8 cellular contexts compared by ENCODE assay signal in the genomic region with DNA sequence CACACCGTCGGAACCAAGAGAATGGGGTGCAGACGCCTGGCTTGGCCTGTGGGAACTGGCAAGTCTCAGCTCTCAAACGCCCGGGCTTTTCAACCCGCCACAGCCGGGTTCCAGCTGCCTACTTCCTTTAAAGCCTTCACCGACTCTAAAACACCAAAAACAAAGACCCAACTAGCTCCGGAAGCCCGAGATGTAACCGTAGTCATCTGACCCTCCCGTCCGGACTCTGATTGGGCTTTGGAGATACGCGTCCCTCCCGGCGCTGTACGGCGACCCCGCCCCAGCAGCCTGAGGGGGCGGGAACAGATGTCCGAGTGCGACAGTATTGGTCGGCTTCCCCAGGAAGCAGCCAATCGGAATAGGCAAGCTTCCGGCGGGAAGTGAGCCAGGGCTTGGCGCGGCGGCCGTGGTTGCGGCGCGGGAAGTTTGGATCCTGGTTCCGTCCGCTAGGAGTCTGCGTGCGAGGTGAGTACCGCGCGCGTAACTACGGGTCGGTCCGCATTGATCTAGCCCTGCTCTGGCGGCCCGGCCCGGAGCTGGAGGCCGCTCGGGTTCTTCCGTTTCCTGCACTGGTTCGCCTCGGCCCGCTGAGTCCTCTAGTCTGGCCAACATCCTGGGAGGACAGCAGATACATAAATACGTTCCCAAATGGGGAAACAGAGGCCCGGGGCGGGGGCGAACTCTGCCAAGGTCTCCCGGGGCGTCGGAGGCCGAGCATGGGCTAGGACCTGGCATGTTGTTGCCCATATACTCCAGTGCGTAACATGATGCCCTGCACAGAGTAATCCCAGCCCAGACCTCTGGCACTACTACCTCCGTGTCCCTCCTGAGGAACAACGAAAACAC. TPM values are rescaled to one million over a fixed set of nuclear protein-coding genes. Genes with fewer than 3 reads are reported as not detected.
A peak's percentile ranks its signal among the peaks of the same experiment; 100 is the strongest.
DNase-seq lines count a peak whose midpoint lies in the region; ATAC-seq and TF ChIP-seq lines count a peak whose summit lies in the region.

A gene (plus strand): TSS at position 371 of the 846 bp plus-strand sequence. CDS start 30,047 bp downstream, outside the sequence.

- peak within 1 kb of the TSS; percentile 96 for H3K27ac Mint-ChIP-seq in CD4-positive, alpha-beta T cell

- H3K4me1 ChIP-seq in liver (ENCODE audit: control insufficient read depth in 4 of 4, insufficient read depth in 4 of 4, low read length in 3 of 4): peaks cover 5 to 12% (median 8%) of the 10 kb centered on the region in 4 donors

- H3K27me3 Mint-ChIP-seq in CD4-positive, alpha-beta T cell: no peaks in the 10 kb centered on the region

- H3K4me1 Mint-ChIP-seq in CD4-positive, alpha-beta T cell (ENCODE audit: low read depth): peaks cover 29% of the 10 kb centered on the region

- peak within 1 kb of the TSS; percentile 50 to 95 (median 81) for H3K4me3 ChIP-seq in dorsolateral prefrontal cortex
- peak within 1 kb of the TSS; percentile 63 to 93 (median 81) for H3K4me3 ChIP-seq in liver (ENCODE audit: low read depth in 1 of 3, low read length in 3 of 3)

- H3K27me3 ChIP-seq in CD4-positive, alpha-beta T cell (ENCODE audit: control insufficient read depth, insufficient read depth, low read length): no peaks in the 10 kb centered on the region
- H3K27me3 ChIP-seq in dorsolateral prefrontal cortex: no peaks in the 10 kb centered on the region
- no peaks in the 10 kb centered on the region for H3K27me3 ChIP-seq in liver (ENCODE audit: control insufficient read depth in 4 of 4, insufficient read depth in 4 of 4, low read length in 3 of 4)

- ATAC-seq in CD4-positive, alpha-beta T cell (ENCODE audit: poor library complexity): peak; percentile 99
- ATAC-seq in GM19397 (IDR thresholded peaks at IDR 0.05; ENCODE audit: unreplicated experiment) (peak; percentile 99), HG03571 (IDR thresholded peaks at IDR 0.05; ENCODE audit: unreplicated experiment) (peak; percentile 99)

- TF ChIP-seq CTCF in CD4-positive, alpha-beta T cell (IDR thresholded peaks at IDR 0.05): peak; percentile 27
- TF ChIP-seq CTCF in dorsolateral prefrontal cortex (IDR thresholded peaks at IDR 0.05 in 54 of 56, conservative IDR thresholded peaks at IDR 0.05 in 2 of 56; ENCODE audit: low read depth in 1 of 56, partially characterized antibody in 56 of 56): peak in 51 of 56 donors; percentile 19 to 69 (median 53)
- TF ChIP-seq CTCF in liver (IDR thresholded peaks at IDR 0.05; ENCODE audit: low read depth, low read length, missing input control): peak; percentile 41

- POLR2A ChIA-PET in CD4-positive, alpha-beta T cell (lab: Charles Lee): interaction anchor here (0.5 to 2.4 kb wide), 26 partner anchors 11 to 716 kb away, joined by 3 to 16 read pairs (median 4); a partner anchor contains a TSS

- intact Hi-C loops in CD4-positive, alpha-beta T cell (cut with DNase I, micrococcal nuclease): loop anchor here (1.0 to 10.0 kb wide), 6 partner anchors 52 to 612 kb away; a partner anchor contains a TSS
- intact Hi-C loops in dorsolateral prefrontal cortex (cut with DNase I): loop anchor here (5.0 to 10.0 kb wide), 4 partner anchors 155 to 218 kb away; a partner anchor contains a TSS

- CTCF ChIA-PET in CD4-positive, alpha-beta T cell (lab: Charles Lee): interaction anchor here (0.7 to 1.8 kb wide), 7 partner anchors 69 to 398 kb away, joined by 3 to 8 read pairs (median 3); a partner anchor contains a TSS

- peaks cover 0 to 2% (median 0%) of the 10 kb centered on the region in 4 donors for H3K36me3 ChIP-seq in liver (ENCODE audit: control insufficient read depth in 4 of 4, insufficient read depth in 3 of 4, low read depth in 1 of 4, low read length in 3 of 4)

- H3K9me3 ChIP-seq in CD4-positive, alpha-beta T cell (ENCODE audit: control insufficient read depth, low read length): no peaks in the 10 kb centered on the region
- H3K9me3 ChIP-seq in liver (ENCODE audit: control insufficient read depth in 4 of 4, low read length in 3 of 4): no peaks in the 10 kb centered on the region

- peak within 1 kb of the TSS; percentile 31 to 66 for H3K9ac ChIP-seq in liver (ENCODE audit: low read depth in 1 of 2, low read length in 2 of 2)

- peak; percentile 88 to 96 (median 92) for DNase-seq in CD4-positive, alpha-beta T cell
- DNase-seq in NCI-H82 (lab: John Stamatoyannopoulos, UW): peak; percentile 99
- DNase-seq in activated CD4-positive, alpha-beta T cell treated with anti-CD3 and anti-CD28 coated beads, Interleukin-2, amount 50 U/mL, for 48 hours: peak; percentile 92 to 95
- DNase-seq in dorsolateral prefrontal cortex: peak; percentile 90 to 97 (median 97)
- peak; percentile 95 for DNase-seq in stimulated activated CD4-positive, alpha-beta T cell treated with anti-CD3 and anti-CD28 coated beads, Interleukin-4, amount 100 ng/mL, for 24 hours

- TF ChIP-seq RAD21 in liver (IDR thresholded peaks at IDR 0.05): peak; percentile 46 to 64

- peak within 1 kb of the TSS; percentile 99 for H3K4me3 Mint-ChIP-seq in CD4-positive, alpha-beta T cell

- peaks cover 8% of the 10 kb centered on the region for H3K36me3 Mint-ChIP-seq in CD4-positive, alpha-beta T cell (ENCODE audit: low read depth)

- peak within 1 kb of the TSS; percentile 82 for H3K27ac ChIP-seq in CD4-positive, alpha-beta T cell (ENCODE audit: low read depth, low read length)
- H3K27ac ChIP-seq in dorsolateral prefrontal cortex (peak within 1 kb of the TSS; percentile 40 to 96 (median 91)), liver (ENCODE audit: low read depth in 1 of 2, low read length in 2 of 2) (peak within 1 kb of the TSS; percentile 53 to 69)

- no peaks in the 10 kb centered on the region for H3K9me3 Mint-ChIP-seq in CD4-positive, alpha-beta T cell

- under 1% methylated on average over 65 of the region's 65 CpGs for WGBS in liver

TF ChIP-seq in liver, 16 proteins besides CTCF, POLR2A, EP300 and RAD21 (continues in another document):
- TF ChIP-seq, protein P1, sequence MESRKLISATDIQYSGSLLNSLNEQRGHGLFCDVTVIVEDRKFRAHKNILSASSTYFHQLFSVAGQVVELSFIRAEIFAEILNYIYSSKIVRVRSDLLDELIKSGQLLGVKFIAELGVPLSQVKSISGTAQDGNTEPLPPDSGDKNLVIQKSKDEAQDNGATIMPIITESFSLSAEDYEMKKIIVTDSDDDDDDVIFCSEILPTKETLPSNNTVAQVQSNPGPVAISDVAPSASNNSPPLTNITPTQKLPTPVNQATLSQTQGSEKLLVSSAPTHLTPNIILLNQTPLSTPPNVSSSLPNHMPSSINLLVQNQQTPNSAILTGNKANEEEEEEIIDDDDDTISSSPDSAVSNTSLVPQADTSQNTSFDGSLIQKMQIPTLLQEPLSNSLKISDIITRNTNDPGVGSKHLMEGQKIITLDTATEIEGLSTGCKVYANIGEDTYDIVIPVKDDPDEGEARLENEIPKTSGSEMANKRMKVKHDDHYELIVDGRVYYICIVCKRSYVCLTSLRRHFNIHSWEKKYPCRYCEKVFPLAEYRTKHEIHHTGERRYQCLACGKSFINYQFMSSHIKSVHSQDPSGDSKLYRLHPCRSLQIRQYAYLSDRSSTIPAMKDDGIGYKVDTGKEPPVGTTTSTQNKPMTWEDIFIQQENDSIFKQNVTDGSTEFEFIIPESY (IDR thresholded peaks at IDR 0.05): no peak
- TF ChIP-seq JUND (IDR thresholded peaks at IDR 0.05): no peak
- peak; percentile 51 to 63 for TF ChIP-seq EGR1 (IDR thresholded peaks at IDR 0.05; ENCODE audit: low read depth in 2 of 2)
- TF ChIP-seq SP1 (IDR thresholded peaks at IDR 0.05): peak; percentile 86
- TF ChIP-seq, protein P2, sequence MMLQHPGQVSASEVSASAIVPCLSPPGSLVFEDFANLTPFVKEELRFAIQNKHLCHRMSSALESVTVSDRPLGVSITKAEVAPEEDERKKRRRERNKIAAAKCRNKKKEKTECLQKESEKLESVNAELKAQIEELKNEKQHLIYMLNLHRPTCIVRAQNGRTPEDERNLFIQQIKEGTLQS (IDR thresholded peaks at IDR 0.05): no peak
- peak in 1 of 2 donors; percentile 8 for TF ChIP-seq HNF4A (conservative IDR thresholded peaks at IDR 0.05)
- peak; percentile 61 for TF ChIP-seq YY1 (IDR thresholded peaks at IDR 0.05)
- TF ChIP-seq, protein P3, sequence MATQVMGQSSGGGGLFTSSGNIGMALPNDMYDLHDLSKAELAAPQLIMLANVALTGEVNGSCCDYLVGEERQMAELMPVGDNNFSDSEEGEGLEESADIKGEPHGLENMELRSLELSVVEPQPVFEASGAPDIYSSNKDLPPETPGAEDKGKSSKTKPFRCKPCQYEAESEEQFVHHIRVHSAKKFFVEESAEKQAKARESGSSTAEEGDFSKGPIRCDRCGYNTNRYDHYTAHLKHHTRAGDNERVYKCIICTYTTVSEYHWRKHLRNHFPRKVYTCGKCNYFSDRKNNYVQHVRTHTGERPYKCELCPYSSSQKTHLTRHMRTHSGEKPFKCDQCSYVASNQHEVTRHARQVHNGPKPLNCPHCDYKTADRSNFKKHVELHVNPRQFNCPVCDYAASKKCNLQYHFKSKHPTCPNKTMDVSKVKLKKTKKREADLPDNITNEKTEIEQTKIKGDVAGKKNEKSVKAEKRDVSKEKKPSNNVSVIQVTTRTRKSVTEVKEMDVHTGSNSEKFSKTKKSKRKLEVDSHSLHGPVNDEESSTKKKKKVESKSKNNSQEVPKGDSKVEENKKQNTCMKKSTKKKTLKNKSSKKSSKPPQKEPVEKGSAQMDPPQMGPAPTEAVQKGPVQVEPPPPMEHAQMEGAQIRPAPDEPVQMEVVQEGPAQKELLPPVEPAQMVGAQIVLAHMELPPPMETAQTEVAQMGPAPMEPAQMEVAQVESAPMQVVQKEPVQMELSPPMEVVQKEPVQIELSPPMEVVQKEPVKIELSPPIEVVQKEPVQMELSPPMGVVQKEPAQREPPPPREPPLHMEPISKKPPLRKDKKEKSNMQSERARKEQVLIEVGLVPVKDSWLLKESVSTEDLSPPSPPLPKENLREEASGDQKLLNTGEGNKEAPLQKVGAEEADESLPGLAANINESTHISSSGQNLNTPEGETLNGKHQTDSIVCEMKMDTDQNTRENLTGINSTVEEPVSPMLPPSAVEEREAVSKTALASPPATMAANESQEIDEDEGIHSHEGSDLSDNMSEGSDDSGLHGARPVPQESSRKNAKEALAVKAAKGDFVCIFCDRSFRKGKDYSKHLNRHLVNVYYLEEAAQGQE (IDR thresholded peaks at IDR 0.05): peak; percentile 52
- no peak for TF ChIP-seq NR2F2 (IDR thresholded peaks at IDR 0.05)
- TF ChIP-seq HNF4G (IDR thresholded peaks at IDR 0.05): no peak
- TF ChIP-seq TAF1 (conservative IDR thresholded peaks at IDR 0.05): peak; percentile 90
- no peak for TF ChIP-seq RXRA (IDR thresholded peaks at IDR 0.05)
- TF ChIP-seq FOXA1 (IDR thresholded peaks at IDR 0.05): no peak
- no peak for TF ChIP-seq FOXA2 (IDR thresholded peaks at IDR 0.05)
- TF ChIP-seq, protein P4, sequence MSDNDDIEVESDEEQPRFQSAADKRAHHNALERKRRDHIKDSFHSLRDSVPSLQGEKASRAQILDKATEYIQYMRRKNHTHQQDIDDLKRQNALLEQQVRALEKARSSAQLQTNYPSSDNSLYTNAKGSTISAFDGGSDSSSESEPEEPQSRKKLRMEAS (IDR thresholded peaks at IDR 0.05): peak; percentile 36

RNA-seq across cellular contexts. Expression of the gene that starts here (rescaled TPM):
- 1 to 10 TPM; 1.6 to 1.8 TPM for total RNA-seq in CD4-positive, alpha-beta T cell
- total RNA-seq in dorsolateral prefrontal cortex: 10 to 100 TPM in 3 of 120 experiments, 1 to 10 TPM in 117; 1.9 to 12.9 (median 5.7) TPM
- 10 to 100 TPM in 1 of 2 donors, under 1 TPM in 1; 0.33 to 15.1 TPM for total RNA-seq in liver
- polyA plus RNA-seq in liver: under 1 TPM; 0.40 to 0.43 TPM

Comparison
In these comparisons a context has a peak if more than half of its experiments do, and no peak if none do; other contexts are left out.
1. Peak in every context shown above with its lines: DNase-seq, ATAC-seq, H3K4me3 ChIP-seq and H3K27ac ChIP-seq.